Comparison of ENCODE assay signal across 2 cellular contexts in the genomic region with DNA sequence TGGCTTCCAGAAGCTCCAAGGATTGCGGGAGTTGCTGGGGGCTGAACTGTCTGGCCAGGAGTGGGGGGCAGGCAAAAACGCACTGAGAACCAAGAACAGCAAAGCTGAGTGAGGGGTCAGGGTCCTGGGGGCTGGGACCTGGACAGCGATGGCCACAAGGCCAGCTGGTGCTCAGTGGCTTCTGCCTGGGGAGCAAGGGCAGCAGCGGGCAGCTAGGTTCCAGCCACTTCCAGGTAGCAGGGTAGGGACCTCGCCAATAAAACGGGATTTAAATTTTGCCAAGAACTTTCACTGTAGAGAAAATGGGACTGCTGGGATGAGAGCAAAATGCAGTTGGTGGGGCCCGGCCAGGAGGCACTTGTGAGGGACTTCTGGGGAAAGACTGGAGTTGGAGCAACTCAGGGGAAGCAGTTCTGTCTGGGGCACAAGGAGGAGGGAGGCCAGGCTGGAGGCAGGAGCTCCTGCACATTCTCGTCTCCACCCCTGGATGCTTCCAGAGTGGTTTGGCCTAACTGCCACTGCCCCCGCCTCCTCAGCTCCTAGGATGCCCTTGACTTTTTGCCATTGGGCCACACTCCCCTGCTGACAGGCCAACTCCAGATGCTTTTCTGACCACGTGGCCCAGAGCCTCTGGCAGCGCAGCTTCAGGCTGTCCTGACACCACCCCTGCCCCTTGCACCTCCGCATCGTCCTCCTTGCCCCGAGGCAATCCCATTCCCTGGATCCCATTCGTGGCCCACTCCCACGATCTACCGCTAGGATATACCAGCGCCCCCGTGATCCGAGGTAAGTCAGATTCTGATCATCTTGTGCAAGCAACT.
TF ChIP-seq lines count a peak whose summit lies in the region.

No MANE protein-coding gene starts in this region.

TF ChIP-seq in K562, 482 proteins besides CTCF, POLR2A, EP300 and RAD21 (continues in another document):
- no peak for TF ChIP-seq WHSC1 (IDR thresholded peaks at IDR 0.05; ENCODE audit: low read length)
- TF ChIP-seq, protein P1, sequence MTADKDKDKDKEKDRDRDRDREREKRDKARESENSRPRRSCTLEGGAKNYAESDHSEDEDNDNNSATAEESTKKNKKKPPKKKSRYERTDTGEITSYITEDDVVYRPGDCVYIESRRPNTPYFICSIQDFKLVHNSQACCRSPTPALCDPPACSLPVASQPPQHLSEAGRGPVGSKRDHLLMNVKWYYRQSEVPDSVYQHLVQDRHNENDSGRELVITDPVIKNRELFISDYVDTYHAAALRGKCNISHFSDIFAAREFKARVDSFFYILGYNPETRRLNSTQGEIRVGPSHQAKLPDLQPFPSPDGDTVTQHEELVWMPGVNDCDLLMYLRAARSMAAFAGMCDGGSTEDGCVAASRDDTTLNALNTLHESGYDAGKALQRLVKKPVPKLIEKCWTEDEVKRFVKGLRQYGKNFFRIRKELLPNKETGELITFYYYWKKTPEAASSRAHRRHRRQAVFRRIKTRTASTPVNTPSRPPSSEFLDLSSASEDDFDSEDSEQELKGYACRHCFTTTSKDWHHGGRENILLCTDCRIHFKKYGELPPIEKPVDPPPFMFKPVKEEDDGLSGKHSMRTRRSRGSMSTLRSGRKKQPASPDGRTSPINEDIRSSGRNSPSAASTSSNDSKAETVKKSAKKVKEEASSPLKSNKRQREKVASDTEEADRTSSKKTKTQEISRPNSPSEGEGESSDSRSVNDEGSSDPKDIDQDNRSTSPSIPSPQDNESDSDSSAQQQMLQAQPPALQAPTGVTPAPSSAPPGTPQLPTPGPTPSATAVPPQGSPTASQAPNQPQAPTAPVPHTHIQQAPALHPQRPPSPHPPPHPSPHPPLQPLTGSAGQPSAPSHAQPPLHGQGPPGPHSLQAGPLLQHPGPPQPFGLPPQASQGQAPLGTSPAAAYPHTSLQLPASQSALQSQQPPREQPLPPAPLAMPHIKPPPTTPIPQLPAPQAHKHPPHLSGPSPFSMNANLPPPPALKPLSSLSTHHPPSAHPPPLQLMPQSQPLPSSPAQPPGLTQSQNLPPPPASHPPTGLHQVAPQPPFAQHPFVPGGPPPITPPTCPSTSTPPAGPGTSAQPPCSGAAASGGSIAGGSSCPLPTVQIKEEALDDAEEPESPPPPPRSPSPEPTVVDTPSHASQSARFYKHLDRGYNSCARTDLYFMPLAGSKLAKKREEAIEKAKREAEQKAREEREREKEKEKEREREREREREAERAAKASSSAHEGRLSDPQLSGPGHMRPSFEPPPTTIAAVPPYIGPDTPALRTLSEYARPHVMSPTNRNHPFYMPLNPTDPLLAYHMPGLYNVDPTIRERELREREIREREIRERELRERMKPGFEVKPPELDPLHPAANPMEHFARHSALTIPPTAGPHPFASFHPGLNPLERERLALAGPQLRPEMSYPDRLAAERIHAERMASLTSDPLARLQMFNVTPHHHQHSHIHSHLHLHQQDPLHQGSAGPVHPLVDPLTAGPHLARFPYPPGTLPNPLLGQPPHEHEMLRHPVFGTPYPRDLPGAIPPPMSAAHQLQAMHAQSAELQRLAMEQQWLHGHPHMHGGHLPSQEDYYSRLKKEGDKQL (CRISPR knock-in tag; IDR thresholded peaks at IDR 0.05; ENCODE audit: borderline replicate concordance) = no peak
- no peak for TF ChIP-seq TAF7 (tag; IDR thresholded peaks at IDR 0.05)
- TF ChIP-seq TRIM28 (IDR thresholded peaks at IDR 0.05) = no peak
- TF ChIP-seq POLR2AphosphoS2 (IDR thresholded peaks at IDR 0.05; ENCODE audit: low read length) = peak; percentile 66; the same call in 1 of the 2 replicates
- TF ChIP-seq SUPT5H (IDR thresholded peaks at IDR 0.05) = peak; percentile 52
- TF ChIP-seq XRCC5 (IDR thresholded peaks at IDR 0.05; ENCODE audit: low read depth, low read length) = no peak
- TF ChIP-seq ZNF146 (CRISPR knock-in tag; IDR thresholded peaks at IDR 0.05; ENCODE audit: unreplicated experiment) = no peak
- TF ChIP-seq LCOR (CRISPR knock-in tag; IDR thresholded peaks at IDR 0.05) = no peak
- TF ChIP-seq NFYB (IDR thresholded peaks at IDR 0.05; ENCODE audit: extremely low read depth, insufficient read length) = no peak
- TF ChIP-seq MCM3 (IDR thresholded peaks at IDR 0.05) = no peak
- no peak for TF ChIP-seq COPS2 (conservative IDR thresholded peaks at IDR 0.05)
- TF ChIP-seq NCOA2 (IDR thresholded peaks at IDR 0.05; ENCODE audit: partially characterized antibody in 2 of 2) = no peak
- TF ChIP-seq, protein P2, sequence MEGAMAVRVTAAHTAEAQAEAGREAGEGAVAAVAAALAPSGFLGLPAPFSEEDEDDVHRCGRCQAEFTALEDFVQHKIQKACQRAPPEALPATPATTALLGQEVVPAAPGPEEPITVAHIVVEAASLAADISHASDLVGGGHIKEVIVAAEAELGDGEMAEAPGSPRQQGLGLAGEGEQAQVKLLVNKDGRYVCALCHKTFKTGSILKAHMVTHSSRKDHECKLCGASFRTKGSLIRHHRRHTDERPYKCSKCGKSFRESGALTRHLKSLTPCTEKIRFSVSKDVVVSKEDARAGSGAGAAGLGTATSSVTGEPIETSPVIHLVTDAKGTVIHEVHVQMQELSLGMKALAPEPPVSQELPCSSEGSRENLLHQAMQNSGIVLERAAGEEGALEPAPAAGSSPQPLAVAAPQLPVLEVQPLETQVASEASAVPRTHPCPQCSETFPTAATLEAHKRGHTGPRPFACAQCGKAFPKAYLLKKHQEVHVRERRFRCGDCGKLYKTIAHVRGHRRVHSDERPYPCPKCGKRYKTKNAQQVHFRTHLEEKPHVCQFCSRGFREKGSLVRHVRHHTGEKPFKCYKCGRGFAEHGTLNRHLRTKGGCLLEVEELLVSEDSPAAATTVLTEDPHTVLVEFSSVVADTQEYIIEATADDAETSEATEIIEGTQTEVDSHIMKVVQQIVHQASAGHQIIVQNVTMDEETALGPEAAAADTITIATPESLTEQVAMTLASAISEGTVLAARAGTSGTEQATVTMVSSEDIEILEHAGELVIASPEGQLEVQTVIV (CRISPR knock-in tag; IDR thresholded peaks at IDR 0.05; ENCODE audit: borderline replicate concordance) = no peak
- peak; percentile 50; the same call in 1 of the 2 replicates for TF ChIP-seq POLR2G (IDR thresholded peaks at IDR 0.05; ENCODE audit: low read depth, low read length)

TF ChIP-seq in GM12891, 5 proteins besides CTCF, POLR2A, EP300 and RAD21:
- TF ChIP-seq POLR2AphosphoS5 (IDR thresholded peaks at IDR 0.05; ENCODE audit: low read depth, low read length) = no peak
- TF ChIP-seq TAF1 (IDR thresholded peaks at IDR 0.05; ENCODE audit: low read depth, low read length) = no peak
- no peak for TF ChIP-seq PAX5 (IDR thresholded peaks at IDR 0.05; ENCODE audit: insufficient read depth, low read length, severe bottlenecking)
- TF ChIP-seq POU2F2 (IDR thresholded peaks at IDR 0.05; ENCODE audit: low read depth, low read length) = no peak
- no peak for TF ChIP-seq SPI1 (IDR thresholded peaks at IDR 0.05; ENCODE audit: low read depth, low read length)
